Comparison of ENCODE assay signal across 1 cellular context in genomic region chr10:86130737-86131475, GRCh38.
TF ChIP-seq lines count a peak whose summit lies in the region.

No MANE protein-coding gene starts in this region.

TF ChIP-seq in SK-N-SH treated with all-trans-retinoic acid at 6 μM for 48 hours, 23 proteins besides CTCF, POLR2A, EP300 and RAD21 (continued from another document):
- TF ChIP-seq CREB5 (CRISPR knock-in tag; IDR thresholded peaks at IDR 0.05; ENCODE audit: low read depth), result no peak
- TF ChIP-seq ARNTL (CRISPR knock-in tag; IDR thresholded peaks at IDR 0.05; ENCODE audit: borderline replicate concordance, low read depth), result no peak
- no peak for TF ChIP-seq ESRRG (CRISPR knock-in tag; IDR thresholded peaks at IDR 0.05)
- TF ChIP-seq SNAI2 (CRISPR knock-in tag; IDR thresholded peaks at IDR 0.05), result no peak
- no peak for TF ChIP-seq ZFP30 (CRISPR knock-in tag; IDR thresholded peaks at IDR 0.05)
- TF ChIP-seq ZNF565 (CRISPR knock-in tag; conservative IDR thresholded peaks at IDR 0.05; ENCODE audit: low read depth), result no peak
- TF ChIP-seq TOX (CRISPR knock-in tag; IDR thresholded peaks at IDR 0.05; ENCODE audit: borderline replicate concordance), result no peak
- TF ChIP-seq ZFP3 (CRISPR knock-in tag; IDR thresholded peaks at IDR 0.05), result no peak
- no peak for TF ChIP-seq ZNF70 (CRISPR knock-in tag; IDR thresholded peaks at IDR 0.05)
- no peak for TF ChIP-seq RARB (CRISPR knock-in tag; IDR thresholded peaks at IDR 0.05)
- no peak for TF ChIP-seq TSHZ2 (CRISPR knock-in tag; IDR thresholded peaks at IDR 0.05)
- no peak for TF ChIP-seq ISL1 (CRISPR knock-in tag; IDR thresholded peaks at IDR 0.05)
- TF ChIP-seq PPARA (CRISPR knock-in tag; IDR thresholded peaks at IDR 0.05; ENCODE audit: borderline replicate concordance), result no peak
- TF ChIP-seq CSRNP3 (CRISPR knock-in tag; IDR thresholded peaks at IDR 0.05), result no peak
